11 cellular contexts compared by ENCODE assay signal in the genomic region with DNA sequence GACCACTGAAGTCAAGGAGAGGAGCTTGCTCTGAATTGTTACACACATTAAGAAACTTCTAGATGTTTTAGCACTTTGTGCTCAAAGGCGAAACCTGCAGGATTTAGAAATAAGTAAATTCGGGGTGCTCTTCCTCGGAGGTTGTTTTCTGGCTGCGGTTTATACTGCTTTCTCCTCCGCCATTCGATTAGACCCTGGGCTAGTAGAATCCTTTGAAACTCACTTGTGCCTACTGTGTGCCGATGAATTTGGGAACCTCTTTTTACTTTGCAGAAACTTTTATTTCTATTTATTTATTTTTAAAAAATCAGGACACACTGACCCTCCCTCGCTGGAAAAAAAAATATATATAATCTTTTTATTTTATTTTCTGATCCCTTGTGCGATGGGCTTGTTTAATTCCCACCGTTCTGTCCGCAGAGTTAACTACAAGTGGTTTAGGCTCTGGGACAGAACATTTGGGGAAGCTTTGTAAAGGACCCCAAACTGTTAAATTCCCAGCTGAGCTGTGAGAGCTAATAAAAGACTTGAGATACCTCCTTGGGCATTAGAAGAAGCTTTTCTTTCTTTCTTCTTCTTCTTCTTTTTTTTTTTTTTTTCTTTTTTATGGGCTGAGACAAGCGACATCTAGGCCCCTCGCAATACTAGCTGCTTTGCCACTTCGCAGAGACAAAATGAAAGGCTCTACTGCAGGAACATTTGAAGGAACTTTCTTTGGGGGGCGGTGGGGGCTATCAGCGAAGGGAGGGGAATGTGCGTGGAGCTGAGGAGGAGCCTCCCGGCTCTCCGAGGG. TPM values are rescaled to one million over a fixed set of nuclear protein-coding genes. Genes with fewer than 3 reads are reported as not detected.
DNase-seq lines count a peak whose midpoint lies in the region; ATAC-seq and TF ChIP-seq lines count a peak whose summit lies in the region.
"Had no signal": no experiment of that assay in that cellular context is flagged by ENCODE, and none has a peak within 500 bp of the region (broad histone marks: within the 10 kb centered on the region; RNA-seq: fewer than 3 reads in every experiment).

No MANE protein-coding gene starts in this region.

- DNase-seq in KBM-7 (peak; percentile 51), colonic mucosa (no peak), lung (ENCODE audit: low spot score) (no peak), substantia nigra (lab: John Stamatoyannopoulos, UW) (no peak), activated T-cell treated with anti-CD3 and anti-CD28 coated beads for 4 hours (no peak), NCI-H2196 treated with DMSO at 0.1 percent for 48 hours (lab: John Stamatoyannopoulos, UW; ENCODE audit: unreplicated experiment) (no peak), CD1c-positive myeloid dendritic cell (ENCODE audit: extremely low spot score) (no peak)
- DNase-seq: GF-D8, NCI-H345 had no signal

- ATAC-seq in lung (ENCODE audit: insufficient read depth, low FRiP score) (no peak), HG03097 (IDR thresholded peaks at IDR 0.05; ENCODE audit: low FRiP score, unreplicated experiment) (no peak)

- H3K36me3 ChIP-seq in colonic mucosa (no peaks in the 10 kb centered on the region), lung (ENCODE audit: control insufficient read depth in 2 of 2, insufficient read depth in 2 of 2, low read length in 2 of 2) (peaks cover 0 to 6% of the 10 kb centered on the region in 2 donors)

- H3K4me3 ChIP-seq in colonic mucosa (peak overlapping the region; percentile 55), lung (peak overlapping the region; percentile 61)

- intact Hi-C loops in colonic mucosa (cut with DNase I) = loop anchor here (10.0 kb wide), 2 partner anchors 256 to 1036 kb away; no protein-coding TSS in a partner anchor

- in situ Hi-C loops in KBM-7 (cut with MboI; ENCODE audit: low pct_unique_long_range_greater_than_20kb, low sequenced_read_pairs) = loop anchor here (10.0 kb wide), 1 partner anchor 146 kb away; no protein-coding TSS in a partner anchor

- WGBS in lung, 2 donors = 8 to 16% methylated on average over 19 of the region's 19 CpGs

- H3K4me1 ChIP-seq in colonic mucosa (no peaks in the 10 kb centered on the region), lung (ENCODE audit: control insufficient read depth in 2 of 2, insufficient read depth in 2 of 2, low read length in 2 of 2) (peaks cover 0 to 6% of the 10 kb centered on the region in 2 donors)

- H3K27ac ChIP-seq in colonic mucosa = peak overlapping the region; percentile 87
- peak overlapping the region; percentile 78 to 90 for H3K27ac ChIP-seq in lung (ENCODE audit: low read depth in 1 of 2, low read length in 1 of 2)
- peak overlapping the region; percentile 80 for H3K27ac ChIP-seq in substantia nigra (ENCODE audit: low read depth, low read length, poor library complexity, severe bottlenecking)
- H3K27ac ChIP-seq: VCaP had no signal

- no peaks in the 10 kb centered on the region for H3K9me3 ChIP-seq in colonic mucosa
- H3K9me3 ChIP-seq in lung (ENCODE audit: control insufficient read depth in 2 of 2, insufficient read depth in 1 of 2, low read length in 1 of 2) = no peaks in the 10 kb centered on the region

- H3K27me3 ChIP-seq in colonic mucosa (peaks cover 4% of the 10 kb centered on the region), lung (ENCODE audit: control insufficient read depth, insufficient read depth) (no peaks in the 10 kb centered on the region)

- TF ChIP-seq CTCF in colonic mucosa (IDR thresholded peaks at IDR 0.05) (no peak), lung (IDR thresholded peaks at IDR 0.05; ENCODE audit: control extremely low read depth, extremely low read depth) (no peak)

- peak overlapping the region; percentile 57 to 63 for H3K9ac ChIP-seq in colonic mucosa (ENCODE audit: low read depth in 2 of 2, low read length in 2 of 2)

RNA-seq across cellular contexts. Expression of a gene that starts 3.8 kb away (rescaled TPM):
- total RNA-seq in colonic mucosa = 10 to 100 TPM in 1 of 2 donors, 1 to 10 TPM in 1; 8.9 to 23.1 TPM
- 100 to 1,000 TPM in 1 of 2 donors, 10 to 100 TPM in 1; 60.6 to 158 TPM for total RNA-seq in lung
- polyA plus RNA-seq in lung = 10 to 100 TPM in 1 of 2 donors, 1 to 10 TPM in 1; 9.0 to 21.5 TPM
